28 cellular contexts compared by ENCODE assay signal in the genomic region with DNA sequence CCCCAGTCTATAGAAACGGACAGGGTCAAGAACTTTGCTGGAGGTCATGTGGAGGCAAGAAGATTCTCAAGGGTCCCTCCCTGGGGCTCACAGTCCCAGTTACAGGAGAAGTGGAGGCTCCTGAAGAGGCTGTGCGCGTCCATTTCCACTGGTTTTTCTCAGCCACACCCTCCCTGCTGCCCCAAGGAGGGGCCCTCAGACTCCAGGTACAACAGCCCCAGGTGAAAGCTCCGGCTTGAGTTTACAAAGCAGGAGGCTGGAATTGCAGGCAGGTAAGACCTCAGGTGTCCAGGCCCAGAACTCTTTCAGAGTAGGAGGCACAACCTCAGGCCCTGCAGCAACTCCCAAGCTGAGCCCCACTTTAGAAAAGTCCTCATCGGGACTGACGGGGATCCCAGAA. TPM values are rescaled to one million over a fixed set of nuclear protein-coding genes. Genes with fewer than 3 reads are reported as not detected.
DNase-seq lines count a peak whose midpoint lies in the region; ATAC-seq and TF ChIP-seq lines count a peak whose summit lies in the region.
"Had no signal": no experiment of that assay in that cellular context is flagged by ENCODE, and none has a peak within 500 bp of the region (broad histone marks: within the 10 kb centered on the region; RNA-seq: fewer than 3 reads in every experiment).

No MANE protein-coding gene starts in this region.

- H3K27me3 Mint-ChIP-seq in GM23338 (ENCODE audit: insufficient read depth, low read depth, poor library complexity) (peaks cover 37% of the 10 kb centered on the region), brain (peaks cover 70% of the 10 kb centered on the region)

- H2AFZ ChIP-seq in GM23338, result no peak overlapping the region

- H3K27me3 ChIP-seq in GM23338 (ENCODE audit: insufficient read depth) (peaks cover 6% of the 10 kb centered on the region; the same call in 1 of the 2 replicates), suprapubic skin (peaks cover 81% of the 10 kb centered on the region)
- H3K27me3 ChIP-seq: testis had no signal

- H3K36me3 ChIP-seq in GM23338 (ENCODE audit: insufficient read depth) (no peaks in the 10 kb centered on the region), suprapubic skin (no peaks in the 10 kb centered on the region)
- H3K36me3 ChIP-seq: ascending aorta, cardiac muscle cell, vagina had no signal

- peak overlapping the region; percentile 78 for H3K4me2 ChIP-seq in GM23338

- no peak for DNase-seq in GM23338 (ENCODE audit: low spot score)
- peak; percentile 31 for DNase-seq in left lobe of liver (ENCODE audit: low spot score)
- peak; percentile 32 to 44 for DNase-seq in suprapubic skin (ENCODE audit: low spot score in 2 of 2)
- no peak for DNase-seq in DMS 273 treated with DMSO at 0.1 percent for 48 hours (lab: John Stamatoyannopoulos, UW)
- DNase-seq in caudate nucleus (lab: John Stamatoyannopoulos, UW), result no peak
- DNase-seq in T-helper 9 cell, result no peak
- DNase-seq: activated CD4-positive, alpha-beta T cell treated with anti-CD3 and anti-CD28 coated beads, Interleukin-2, amount 50 U/mL, for 4 hours; activated CD4-positive, CD25-positive, alpha-beta regulatory T cell; activated CD8-positive, alpha-beta memory T cell treated with anti-CD3 and anti-CD28 coated beads, Interleukin-2, amount 10 ng/mL, durations not matched to agents 7 days and 5 days; activated T-cell treated with anti-CD3 and anti-CD28 coated beads, Interleukin-2, amount 50 U/mL, for 4 hours; CD8-positive, alpha-beta memory T cell; cortex of kidney; effector memory CD8-positive, alpha-beta T cell; NCI-H1048; NCI-H1694; NCI-H446 treated with DMSO at 0.1 percent for 48 hours; NCI-H82; nephron progenitor cell; testis had no signal

- WGBS in suprapubic skin, result 81% methylated on average over 6 of the region's 6 CpGs

- H4K20me1 ChIP-seq in GM23338 (replicated peaks; ENCODE audit: insufficient read depth), result peaks cover 4% of the 10 kb centered on the region

- peaks cover 71% of the 10 kb centered on the region for H3K4me1 Mint-ChIP-seq in GM23338
- peaks cover 46% of the 10 kb centered on the region for H3K4me1 Mint-ChIP-seq in brain
- H3K4me1 Mint-ChIP-seq: activated CD8-positive, alpha-beta memory T cell treated with anti-CD3 and anti-CD28 coated beads, Interleukin-2, amount 10 ng/mL, durations not matched to agents 7 days and 5 days had no signal

- TF ChIP-seq CTCF in GM23338 (conservative IDR thresholded peaks at IDR 0.05; ENCODE audit: low read depth in 2 of 2) (no peak), brain (conservative IDR thresholded peaks at IDR 0.05) (no peak), suprapubic skin (IDR thresholded peaks at IDR 0.05) (no peak)

- H3F3A ChIP-seq in GM23338 (replicated peaks; ENCODE audit: low read depth), result peaks cover 19% of the 10 kb centered on the region; the same call in 1 of the 2 replicates

- H3K9me3 ChIP-seq in suprapubic skin, result no peaks in the 10 kb centered on the region
- H3K9me3 ChIP-seq: ascending aorta, testis, vagina had no signal

- TF ChIP-seq EP300 in suprapubic skin (IDR thresholded peaks at IDR 0.05), result no peak

- H3K4me3 ChIP-seq in GM23338 (peak overlapping the region; percentile 92), suprapubic skin (no peak overlapping the region)
- H3K4me3 ChIP-seq: ascending aorta, cardiac muscle cell, K562, lung, skin epidermis, testis, vagina had no signal

- TF ChIP-seq POLR2A in suprapubic skin (IDR thresholded peaks at IDR 0.05), result no peak

- H3K9me3 Mint-ChIP-seq in GM23338, result no peaks in the 10 kb centered on the region; the same call in 2 of the 3 replicates
- H3K9me3 Mint-ChIP-seq in brain, result peaks cover 0 to 6% (median 0%) of the 10 kb centered on the region in 5 experiments
- H3K9me3 Mint-ChIP-seq: activated T-cell treated with anti-CD3 and anti-CD28 coated beads, Interleukin-2, amount 50 U/mL, for 4 hours; CD8-positive, alpha-beta memory T cell; effector memory CD8-positive, alpha-beta T cell; nephron progenitor cell; stimulated activated memory B cell treated with anti-CD40 and anti-IgM and Interleukin-4, amounts not matched to agents 10 μg/mL and 1 μg/mL and 100 μg/mL, for 72 hours had no signal

- ATAC-seq in GM23338 (no peak), left lobe of liver (no peak)
- ATAC-seq: activated CD8-positive, alpha-beta memory T cell treated with anti-CD3 and anti-CD28 coated beads, Interleukin-2, amount 10 ng/mL, durations not matched to agents 7 days and 5 days; activated T-cell treated with anti-CD3 and anti-CD28 coated beads, Interleukin-2, amount 50 U/mL, for 4 hours; effector memory CD8-positive, alpha-beta T cell; esophagus mucosa; K562; stimulated activated memory B cell treated with anti-CD40 and anti-IgM and Interleukin-4, amounts not matched to agents 10 μg/mL and 1 μg/mL and 100 μg/mL, for 72 hours had no signal

- H3K36me3 Mint-ChIP-seq in GM23338 (ENCODE audit: low read depth) (peaks cover 6% of the 10 kb centered on the region), brain (no peaks in the 10 kb centered on the region)
- H3K36me3 Mint-ChIP-seq: activated CD8-positive, alpha-beta memory T cell treated with anti-CD3 and anti-CD28 coated beads, Interleukin-2, amount 10 ng/mL, durations not matched to agents 7 days and 5 days; CD8-positive, alpha-beta memory T cell; stimulated activated memory B cell treated with anti-CD40 and anti-IgM and Interleukin-4, amounts not matched to agents 10 μg/mL and 1 μg/mL and 100 μg/mL, for 72 hours had no signal

- H3K27ac Mint-ChIP-seq in GM23338 (peak overlapping the region; percentile 99), brain (no peak overlapping the region)
- H3K27ac Mint-ChIP-seq: activated CD8-positive, alpha-beta memory T cell treated with anti-CD3 and anti-CD28 coated beads, Interleukin-2, amount 10 ng/mL, durations not matched to agents 7 days and 5 days; CD8-positive, alpha-beta memory T cell; effector memory CD8-positive, alpha-beta T cell; nephron progenitor cell; stimulated activated memory B cell treated with anti-CD40 and anti-IgM and Interleukin-4, amounts not matched to agents 10 μg/mL and 1 μg/mL and 100 μg/mL, for 72 hours had no signal

- H3K79me2 ChIP-seq in GM23338 (replicated peaks; ENCODE audit: insufficient read depth), result peaks cover 48% of the 10 kb centered on the region

- H3K4me3 Mint-ChIP-seq in GM23338 (peak overlapping the region; percentile 80), brain (peak overlapping the region in 3 of 5 experiments; percentile 22 to 79 (median 78))
- H3K4me3 Mint-ChIP-seq: activated CD8-positive, alpha-beta memory T cell treated with anti-CD3 and anti-CD28 coated beads, Interleukin-2, amount 10 ng/mL, durations not matched to agents 7 days and 5 days; activated T-cell treated with anti-CD3 and anti-CD28 coated beads, Interleukin-2, amount 50 U/mL, for 4 hours; CD8-positive, alpha-beta memory T cell; effector memory CD8-positive, alpha-beta T cell; nephron progenitor cell; stimulated activated memory B cell treated with anti-CD40 and anti-IgM and Interleukin-4, amounts not matched to agents 10 μg/mL and 1 μg/mL and 100 μg/mL, for 72 hours had no signal

- H3K4me1 ChIP-seq in GM23338 (ENCODE audit: insufficient read depth), result peaks cover 66% of the 10 kb centered on the region
- H3K4me1 ChIP-seq in suprapubic skin, result peaks cover 26% of the 10 kb centered on the region

- H3K9me2 ChIP-seq in GM23338 (ENCODE audit: insufficient read depth), result no peaks in the 10 kb centered on the region

- H3K27ac ChIP-seq in GM23338 (ENCODE audit: low read depth), result no peak overlapping the region
- H3K27ac ChIP-seq in suprapubic skin, result no peak overlapping the region
- no peak overlapping the region for H3K27ac ChIP-seq in caudate nucleus (ENCODE audit: low read depth, low read length)
- H3K27ac ChIP-seq: ascending aorta, cardiac muscle cell, skin epidermis, testis, vagina had no signal

TF ChIP-seq in GM23338, 12 proteins besides CTCF, POLR2A, EP300 and RAD21:
- no peak for TF ChIP-seq ZNF114 (CRISPR knock-in tag; IDR thresholded peaks at IDR 0.05)
- TF ChIP-seq, protein P1, sequence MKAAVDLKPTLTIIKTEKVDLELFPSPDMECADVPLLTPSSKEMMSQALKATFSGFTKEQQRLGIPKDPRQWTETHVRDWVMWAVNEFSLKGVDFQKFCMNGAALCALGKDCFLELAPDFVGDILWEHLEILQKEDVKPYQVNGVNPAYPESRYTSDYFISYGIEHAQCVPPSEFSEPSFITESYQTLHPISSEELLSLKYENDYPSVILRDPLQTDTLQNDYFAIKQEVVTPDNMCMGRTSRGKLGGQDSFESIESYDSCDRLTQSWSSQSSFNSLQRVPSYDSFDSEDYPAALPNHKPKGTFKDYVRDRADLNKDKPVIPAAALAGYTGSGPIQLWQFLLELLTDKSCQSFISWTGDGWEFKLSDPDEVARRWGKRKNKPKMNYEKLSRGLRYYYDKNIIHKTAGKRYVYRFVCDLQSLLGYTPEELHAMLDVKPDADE (IDR thresholded peaks at IDR 0.05), result no peak

RNA-seq across cellular contexts. Expression of gene SHANK2, which starts 3.1 kb away (rescaled TPM):
- total RNA-seq in GM23338 (2014; rRNA removed; shearing (Covaris generic)), result 73.1 and 81.4 TPM in 2 replicates
- 16.7 and 22.0 TPM in 2 replicates for polyA plus RNA-seq in GM23338 (2016; fragmentation: Nextera tagmentation; extraction: Ambion mirVana)
- polyA plus RNA-seq in brain (ENCODE audit: insufficient read depth, low read depth, low replicate concordance), result 9.2 TPM
- 33.8 TPM for total RNA-seq in left lobe of liver
- 10 to 100 TPM in 2 of 4 donors, 1 to 10 TPM in 2; 5.9 to 14.0 (median 10.1) TPM for total RNA-seq in suprapubic skin
- total RNA-seq: activated CD8-positive, alpha-beta memory T cell treated with anti-CD3 and anti-CD28 coated beads, Interleukin-2, amount 10 ng/mL, durations not matched to agents 7 days and 5 days; CD8-positive, alpha-beta memory T cell had no signal
- polyA plus RNA-seq: cardiac muscle cell; CD8-positive, alpha-beta memory T cell had no signal

Comparison
In these comparisons a context has a peak if more than half of its experiments do, and no peak if none do; other contexts are left out.
1. DNase-seq: peak in left lobe of liver (single experiment) and suprapubic skin (2 of 2); none in GM23338 (single experiment), DMS 273 treated with DMSO at 0.1 percent for 48 hours (single experiment), caudate nucleus (0 of 61) and T-helper 9 cell (single experiment).